Comparison of ENCODE assay signal across 12 cellular contexts in genomic region chr2:119350311-119350998, GRCh38. TPM values are rescaled to one million over a fixed set of nuclear protein-coding genes. Genes with fewer than 3 reads are reported as not detected.
DNase-seq lines count a peak whose midpoint lies in the region; ATAC-seq, FAIRE-seq and TF ChIP-seq lines count a peak whose summit lies in the region.
"Had no signal": no experiment of that assay in that cellular context is flagged by ENCODE, and none has a peak within 500 bp of the region (broad histone marks: within the 10 kb centered on the region; RNA-seq: fewer than 3 reads in every experiment).

No MANE protein-coding gene starts in this region.

- H3K27ac ChIP-seq in IMR-90 (ENCODE audit: insufficient read depth, low read length) = no peak overlapping the region
- H3K27ac ChIP-seq in K562 (ENCODE audit: extremely low read depth, low read depth, low read length) = no peak overlapping the region
- H3K27ac ChIP-seq in mesendoderm (ENCODE audit: low read depth, low read length) = no peak overlapping the region
- H3K27ac ChIP-seq in coronary artery = no peak overlapping the region
- H3K27ac ChIP-seq: pancreas had no signal

- no peak overlapping the region for H4K8ac ChIP-seq in IMR-90 (ENCODE audit: low read depth in 2 of 2, low read length in 2 of 2)
- no peak overlapping the region for H4K8ac ChIP-seq in mesendoderm (ENCODE audit: low read depth, low read length)

- no peak for TF ChIP-seq POLR2A in IMR-90 (IDR thresholded peaks at IDR 0.05; ENCODE audit: low read depth, low read length)
- no peak for TF ChIP-seq POLR2A in K562 (conservative IDR thresholded peaks at IDR 0.05)

- no peaks in the 10 kb centered on the region for H3K4me1 ChIP-seq in IMR-90 (ENCODE audit: control insufficient read depth, insufficient read depth, low read length)
- H3K4me1 ChIP-seq in K562 (replicated peaks in 1 of 2; ENCODE audit: control insufficient read depth in 2 of 2, insufficient read depth in 2 of 2, low read length in 2 of 2) = no peaks in the 10 kb centered on the region
- H3K4me1 ChIP-seq in mesendoderm (ENCODE audit: control insufficient read depth, low read depth, low read length) = peaks cover 2% of the 10 kb centered on the region

- ATAC-seq in IMR-90 (ENCODE audit: low read depth) (no peak), K562 (peak; percentile 71), GM19351 (IDR thresholded peaks at IDR 0.05; ENCODE audit: unreplicated experiment) (no peak)
- ATAC-seq: pancreas had no signal

- H3K4ac ChIP-seq in IMR-90 (ENCODE audit: low read depth, low read length) (no peak overlapping the region), mesendoderm (ENCODE audit: low read depth, low read length) (no peak overlapping the region)

- H3K9me1 ChIP-seq in IMR-90 (ENCODE audit: insufficient read depth, low read length) = peaks cover 2% of the 10 kb centered on the region; the same call in 1 of the 2 replicates
- no peaks in the 10 kb centered on the region for H3K9me1 ChIP-seq in K562 (ENCODE audit: control insufficient read depth, insufficient read depth, low read length)

- H3K36me3 ChIP-seq in IMR-90 (ENCODE audit: control insufficient read depth, insufficient read depth, low read length) (no peaks in the 10 kb centered on the region), K562 (ENCODE audit: control insufficient read depth, insufficient read depth, low read length) (no peaks in the 10 kb centered on the region), mesendoderm (ENCODE audit: control insufficient read depth, insufficient read depth, low read length) (no peaks in the 10 kb centered on the region)
- H3K36me3 ChIP-seq: pancreas had no signal

- H3K9ac ChIP-seq in IMR-90 (ENCODE audit: low read depth, low read length) = no peak overlapping the region
- H3K9ac ChIP-seq in K562 (ENCODE audit: insufficient read depth in 1 of 2, low read depth in 2 of 2, low read length in 2 of 2) = no peak overlapping the region
- H3K9ac ChIP-seq in mesendoderm (ENCODE audit: low read length) = no peak overlapping the region

- H2AFZ ChIP-seq in IMR-90 (replicated peaks; ENCODE audit: low read length, poor library complexity) = peak overlapping the region; percentile 64
- no peak overlapping the region for H2AFZ ChIP-seq in K562 (ENCODE audit: low read depth, low read length)

- no peaks in the 10 kb centered on the region for H3K79me1 ChIP-seq in IMR-90 (ENCODE audit: low read depth in 1 of 2, low read length in 2 of 2)
- no peaks in the 10 kb centered on the region for H3K79me1 ChIP-seq in mesendoderm (ENCODE audit: low read length)

- H3K18ac ChIP-seq in IMR-90 (ENCODE audit: low read depth, low read length) (no peak overlapping the region), mesendoderm (ENCODE audit: low read length) (no peak overlapping the region)

- TF ChIP-seq EP300 in K562 (IDR thresholded peaks at IDR 0.05; ENCODE audit: low read length) = no peak

- H4K20me1 ChIP-seq in IMR-90 (ENCODE audit: insufficient read depth, low read length) = no peaks in the 10 kb centered on the region; the same call in 1 of the 2 replicates
- no peaks in the 10 kb centered on the region for H4K20me1 ChIP-seq in K562 (replicated peaks; ENCODE audit: control insufficient read depth, insufficient read depth, low read length)

- H3K23ac ChIP-seq in IMR-90 (ENCODE audit: low read depth, low read length) (no peak overlapping the region), mesendoderm (ENCODE audit: low read length) (no peak overlapping the region)

- in situ Hi-C loops in IMR-90 (cut with MboI; ENCODE audit: low sequenced_read_pairs) (no loop called here), K562 (cut with MboI) (no loop called here)

- H2AK5ac ChIP-seq in IMR-90 (ENCODE audit: low read depth, low read length) (no peak overlapping the region), mesendoderm (ENCODE audit: low read length) (no peak overlapping the region)

- no peak overlapping the region for H2BK120ac ChIP-seq in IMR-90 (ENCODE audit: low read depth, low read length)
- no peak overlapping the region for H2BK120ac ChIP-seq in mesendoderm (ENCODE audit: low read depth, low read length)

- no CpG with 5 or more reads among the region's 4 CpGs for WGBS in IMR-90 (ENCODE audit: extremely low coverage in 2 of 2, insufficient read length in 1 of 2), 2 experiments
- WGBS in K562 (ENCODE audit: insufficient coverage, low coverage, missing lambda C conversion rate) = 5% methylated on average over 4 of the region's 4 CpGs
- no CpG with 5 or more reads among the region's 4 CpGs for WGBS in mesendoderm (ENCODE audit: extremely low coverage, insufficient coverage, low lambda C conversion rate)

- no peak overlapping the region for H2BK20ac ChIP-seq in IMR-90 (ENCODE audit: low read depth, low read length)

- CTCF ChIA-PET in IMR-90 (lab: Yijun Ruan, JAX) = no interaction called here
- CTCF ChIA-PET in K562 (lab: Yijun Ruan, JAX; ENCODE audit: low intra/inter-chr PET ratio) = no interaction called here

- H4K5ac ChIP-seq in IMR-90 (ENCODE audit: low read depth, low read length) (no peak overlapping the region), mesendoderm (ENCODE audit: low read length) (no peak overlapping the region)

- H3K79me2 ChIP-seq in K562 (ENCODE audit: control insufficient read depth, insufficient read depth, low read length) = no peaks in the 10 kb centered on the region
- H3K79me2 ChIP-seq in mesendoderm (ENCODE audit: control insufficient read depth, insufficient read depth, low read length) = no peaks in the 10 kb centered on the region

- no peak overlapping the region for H3K14ac ChIP-seq in IMR-90 (replicated peaks; ENCODE audit: low read depth, low read length)

- H3K9me3 ChIP-seq in IMR-90 (ENCODE audit: control insufficient read depth, insufficient read depth, low read length) (no peaks in the 10 kb centered on the region), K562 (replicated peaks; ENCODE audit: control insufficient read depth, insufficient read depth, low read depth, low read length) (no peaks in the 10 kb centered on the region)
- H3K9me3 ChIP-seq: pancreas had no signal

- intact Hi-C loops in IMR-90 (cut with micrococcal nuclease) (no loop called here), K562 (cut with micrococcal nuclease) (no loop called here)

- no peak overlapping the region for H4K91ac ChIP-seq in IMR-90 (ENCODE audit: insufficient read depth, low read depth, low read length)

- H3K27me3 ChIP-seq in IMR-90 (ENCODE audit: control insufficient read depth, insufficient read depth, low read length) (no peaks in the 10 kb centered on the region), K562 (ENCODE audit: control insufficient read depth in 2 of 2, insufficient read depth in 2 of 2, low read length in 2 of 2) (no peaks in the 10 kb centered on the region; a peak in 1 of 5 replicates), mesendoderm (ENCODE audit: insufficient read depth, low read length, poor library complexity) (no peaks in the 10 kb centered on the region)
- H3K27me3 ChIP-seq: pancreas had no signal

- no peak overlapping the region for H3K4me3 ChIP-seq in IMR-90 (ENCODE audit: insufficient read depth, low read depth, low read length)
- H3K4me3 ChIP-seq in K562 = no peak overlapping the region
- H3K4me3 ChIP-seq in mesendoderm (ENCODE audit: low read length) = no peak overlapping the region
- H3K4me3 ChIP-seq in coronary artery = no peak overlapping the region
- H3K4me3 ChIP-seq: pancreas had no signal

- H3K56ac ChIP-seq in IMR-90 (ENCODE audit: extremely low read depth, insufficient read depth, low read length) = no peak overlapping the region
- no peak overlapping the region for H3K56ac ChIP-seq in mesendoderm (ENCODE audit: low read length)

- dilution Hi-C loops in IMR-90 (cut with HindIII; ENCODE audit: low sequenced_read_pairs, unreplicated experiment) = no loop called here

- TF ChIP-seq CTCF in IMR-90 (conservative IDR thresholded peaks at IDR 0.05; ENCODE audit: low read depth, low read length) (no peak), K562 (IDR thresholded peaks at IDR 0.05 in 2 of 3, conservative IDR thresholded peaks at IDR 0.05 in 1 of 3; ENCODE audit: insufficient read depth in 2 of 3, low read depth in 1 of 3, low read length in 3 of 3) (0 out of 6 replicates have a peak, but pooled peaks of 2 of the 3 experiments have one; percentile 5 to 14), coronary artery (IDR thresholded peaks at IDR 0.05) (no peak)

- H2BK15ac ChIP-seq in IMR-90 (ENCODE audit: low read depth, low read length) (no peak overlapping the region), mesendoderm (replicated peaks; ENCODE audit: low read depth) (no peak overlapping the region)

- DNase-seq in ELF-1 (ENCODE audit: low read depth, low spot score) (peak; percentile 73), IMR-90 (no peak), K562 (ENCODE audit: extremely low read depth in 1 of 4, low spot score in 3 of 4) (peak in 1 of 4 experiments; percentile 12), mesendoderm (peak; percentile 59), coronary artery (ENCODE audit: low spot score) (no peak), HPDE6-E6E7 (ENCODE audit: extremely low spot score) (no peak)
- DNase-seq: activated T-cell treated with anti-CD3 and anti-CD28 coated beads for 4 hours, NCI-H510A treated with DMSO at 0.1 percent for 48 hours, pancreas had no signal

- H2AK9ac ChIP-seq in IMR-90 (replicated peaks; ENCODE audit: low read depth, low read length, poor library complexity) = no peak overlapping the region

- FAIRE-seq in K562 (lab: Jason Lieb, UNC) = no peak
- FAIRE-seq: endometrium, pancreas, RCC 7860 had no signal

- BruUV-seq in IMR-90 (replicated peaks; lab: Mats Ljungman, UMichigan) (no TSS peak), K562 (replicated peaks; lab: Mats Ljungman, UMichigan) (no TSS peak)

- H3K4me2 ChIP-seq in IMR-90 (ENCODE audit: low read depth, low read length) (no peak overlapping the region), K562 (ENCODE audit: insufficient read depth, low read length) (no peak overlapping the region), mesendoderm (ENCODE audit: low read length) (no peak overlapping the region)

- POLR2A ChIA-PET in IMR-90 (lab: Charles Lee; ENCODE audit: unreplicated experiment) = no interaction called here
- POLR2A ChIA-PET in K562 (lab: Yijun Ruan, JAX) = interaction anchor here (0.6 to 1.8 kb wide), 4 partner anchors 9 to 56 kb away, joined by 3 to 6 read pairs (median 4); no protein-coding TSS in a partner anchor

- H2BK5ac ChIP-seq in IMR-90 (ENCODE audit: low read depth, low read length, poor library complexity, severe bottlenecking) = no peak overlapping the region
- H2BK5ac ChIP-seq in mesendoderm (ENCODE audit: low read length) = no peak overlapping the region

- TF ChIP-seq RAD21 in IMR-90 (IDR thresholded peaks at IDR 0.05; ENCODE audit: low read length) = no peak
- no peak for TF ChIP-seq RAD21 in K562 (CRISPR knock-in tag; conservative IDR thresholded peaks at IDR 0.05 in 1 of 2, IDR thresholded peaks at IDR 0.05 in 1 of 2)

RNA-seq across cellular contexts. Expression of gene C2orf76, which starts 16.2 kb away (rescaled TPM):
- total RNA-seq in IMR-90 (2012; rRNA removed) = 9.7 and 10.6 TPM in 2 replicates
- polyA plus RNA-seq in IMR-90 (2012; rRNA removed) = 8.9 and 12.6 TPM in 2 replicates
- 1.6 and 2.5 TPM in 2 replicates for polyA plus RNA-seq in IMR-90 (2012; cell fraction: cytosol; rRNA removed)
- polyA plus RNA-seq in IMR-90 (2012; cell fraction: nucleus; rRNA removed; ENCODE audit: low replicate concordance) = 0.42 and 3.5 TPM in 2 replicates
- 4.1 and 6.2 TPM in 2 replicates for total RNA-seq in K562 (2011; cell fraction: chromatin; rRNA removed; ENCODE audit: low replicate concordance)
- total RNA-seq in K562 (2011; cell fraction: nucleolus; rRNA removed) = 2.3 and 3.3 TPM in 2 replicates
- 4.6 and 5.0 TPM in 2 replicates for total RNA-seq in K562 (2011; cell fraction: nucleoplasm; rRNA removed)
- 4.8 and 8.9 TPM in 2 replicates for total RNA-seq in K562 (2014; rRNA removed)
- total RNA-seq in K562 (2014; rRNA removed; fragmentation: Illumina TruSeq; extraction: Trizol) = 12.0 and 15.6 TPM in 2 replicates
- 11.7 and 14.5 TPM in 2 replicates for total RNA-seq in K562 (2015; rRNA removed; fragmentation: Illumina TruSeq; extraction: Trizol)
- 8.6 and 8.7 TPM in 2 replicates for total RNA-seq in K562 (2021)
- polyA plus RNA-seq in K562 (2011; rRNA removed) = 12.4 and 15.7 TPM in 2 replicates
- 3.1 and 5.8 TPM in 2 replicates for polyA plus RNA-seq in K562 (2011; cell fraction: cytosol; rRNA removed)
- 6.5 and 8.1 TPM in 2 replicates for polyA plus RNA-seq in K562 (2011; cell fraction: nucleus; rRNA removed)
- 6.5 and 19.3 TPM in 2 replicates for polyA plus RNA-seq in K562 (2012)
- 15.1 and 15.2 TPM in 2 replicates for polyA plus RNA-seq in K562 (2014; fragmentation: Illumina TruSeq; extraction: Trizol)
- 10 to 100 TPM; 26.1 to 26.2 TPM for polyA plus RNA-seq in K562 (2014; fragmentation: Nextera tagmentation; extraction: Ambion mirVana)
- 13.4 and 14.4 TPM in 2 replicates for polyA plus RNA-seq in K562 (2014; rRNA removed)
- 4.4 and 6.0 TPM in 2 replicates for polyA minus RNA-seq in K562 (2011; rRNA and poly(A)+ RNA removed)
- 1.4 and 3.0 TPM in 2 replicates for polyA minus RNA-seq in K562 (2011; cell fraction: cytosol; rRNA and poly(A)+ RNA removed)
- 3.0 and 4.1 TPM in 2 replicates for polyA minus RNA-seq in K562 (2011; cell fraction: nucleus; rRNA and poly(A)+ RNA removed)
- polyA plus RNA-seq in mesendoderm (2013, experiment 1 of 2) = 11.7 TPM
- polyA plus RNA-seq in mesendoderm (2013, experiment 2 of 2) = 13.8 TPM

RNA-seq across cellular contexts. Expression of gene DBI, which starts 16.3 kb away (rescaled TPM):
- total RNA-seq in IMR-90 (2012; rRNA removed) (42.5 and 69.7 TPM in 2 replicates), K562 (2014; rRNA removed) (65.0 and 71.6 TPM in 2 replicates), K562 (2014; rRNA removed; fragmentation: Illumina TruSeq; extraction: Trizol) (195 and 198 TPM in 2 replicates), K562 (2015; rRNA removed; fragmentation: Illumina TruSeq; extraction: Trizol) (230 and 236 TPM in 2 replicates), K562 (2021) (52.4 and 55.8 TPM in 2 replicates)
- polyA plus RNA-seq in IMR-90 (2012; rRNA removed) (243 and 278 TPM in 2 replicates), K562 (2011; rRNA removed) (134 and 135 TPM in 2 replicates), K562 (2014; fragmentation: Illumina TruSeq; extraction: Trizol) (159 and 194 TPM in 2 replicates), K562 (2014; fragmentation: Nextera tagmentation; extraction: Ambion mirVana) (100 to 1,000 TPM; 406 to 443 TPM), K562 (2014; rRNA removed) (186 and 194 TPM in 2 replicates)
- 47.9 and 61.2 TPM in 2 replicates for polyA plus RNA-seq in IMR-90 (2012; cell fraction: cytosol; rRNA removed)
- 17.8 and 65.1 TPM in 2 replicates for polyA plus RNA-seq in IMR-90 (2012; cell fraction: nucleus; rRNA removed; ENCODE audit: low replicate concordance)
- 11.4 and 13.4 TPM in 2 replicates for total RNA-seq in K562 (2011; cell fraction: chromatin; rRNA removed; ENCODE audit: low replicate concordance)
- total RNA-seq in K562 (2011; cell fraction: nucleolus; rRNA removed) = 17.2 and 21.8 TPM in 2 replicates
- 17.8 and 26.2 TPM in 2 replicates for total RNA-seq in K562 (2011; cell fraction: nucleoplasm; rRNA removed)
- polyA plus RNA-seq in K562 (2011; cell fraction: cytosol; rRNA removed) = 42.1 and 73.6 TPM in 2 replicates
- 21.9 and 37.3 TPM in 2 replicates for polyA plus RNA-seq in K562 (2011; cell fraction: nucleus; rRNA removed)
- 85.6 and 165 TPM in 2 replicates for polyA plus RNA-seq in K562 (2012)
- polyA minus RNA-seq in K562 (2011; rRNA and poly(A)+ RNA removed) = 36.8 and 42.2 TPM in 2 replicates
- 12.3 and 16.1 TPM in 2 replicates for polyA minus RNA-seq in K562 (2011; cell fraction: cytosol; rRNA and poly(A)+ RNA removed)
- polyA minus RNA-seq in K562 (2011; cell fraction: nucleus; rRNA and poly(A)+ RNA removed) = 14.5 and 23.5 TPM in 2 replicates
- polyA plus RNA-seq in mesendoderm (2013, experiment 1 of 2) = 730 TPM
- 718 TPM for polyA plus RNA-seq in mesendoderm (2013, experiment 2 of 2)

Comparison
In these comparisons a context has a peak if more than half of its experiments do, and no peak if none do; other contexts are left out.
1. DNase-seq: peak in ELF-1 (single experiment) and mesendoderm (single experiment); none in IMR-90 (single experiment), coronary artery (single experiment) and HPDE6-E6E7 (single experiment).
2. CTCF ChIP-seq: peak in K562 (2 of 3); none in IMR-90 (single experiment) and coronary artery (single experiment).